In the genomic region with DNA sequence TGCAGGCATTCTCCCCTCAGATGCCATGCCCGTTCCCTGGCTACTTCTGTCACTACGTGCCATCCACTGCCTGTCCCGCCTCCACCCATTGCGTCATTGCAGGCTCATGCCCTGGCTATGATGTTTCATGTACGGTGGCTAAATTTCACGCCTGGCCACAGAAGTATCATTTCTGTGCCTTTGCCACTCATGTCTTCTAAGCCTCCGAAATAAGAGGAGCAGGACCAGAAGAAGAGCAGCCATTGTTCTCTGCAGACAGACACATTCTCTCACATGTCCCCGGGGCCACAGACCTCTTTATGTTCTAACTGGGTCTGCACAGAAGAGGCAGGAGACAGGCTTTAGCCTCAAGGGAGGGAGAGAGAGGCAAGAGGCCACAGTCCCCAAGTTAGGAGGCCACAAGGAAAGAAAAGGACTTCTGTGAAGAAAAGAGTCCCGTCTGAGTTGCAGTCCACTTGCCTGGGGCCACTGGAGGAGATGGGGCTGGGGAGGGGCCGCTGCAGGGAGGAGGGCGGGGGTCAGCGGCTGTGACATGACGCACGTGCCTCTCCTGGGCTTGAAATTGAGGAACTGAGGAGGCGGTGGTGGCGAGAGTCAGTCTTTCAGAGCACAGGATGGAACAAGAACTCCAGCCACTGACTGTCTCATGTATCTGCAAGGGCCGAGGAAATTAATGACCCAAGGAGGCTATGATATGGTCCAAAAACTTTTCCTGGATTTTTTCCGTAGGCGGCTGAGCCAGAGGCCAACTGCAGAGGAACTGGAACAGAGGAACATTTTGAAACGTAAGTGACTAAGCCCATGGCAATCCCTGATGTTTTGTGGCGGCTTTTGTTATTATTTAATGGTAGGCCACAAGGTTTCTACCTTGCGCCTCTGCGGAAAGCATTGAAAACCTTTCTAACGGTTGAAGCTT, we compare ENCODE assay signal across 8 cellular contexts. TPM values are rescaled to one million over a fixed set of nuclear protein-coding genes. Genes with fewer than 3 reads are reported as not detected.
DNase-seq lines count a peak whose midpoint lies in the region; ATAC-seq and TF ChIP-seq lines count a peak whose summit lies in the region.

No MANE protein-coding gene starts in this region.

- CTCF ChIA-PET in activated CD8-positive, alpha-beta T cell treated with anti-CD3 and anti-CD28 coated beads for 36 hours (lab: Charles Lee): interaction anchor here (1.0 kb wide), 1 partner anchor 9 kb away, joined by 3 read pairs; no protein-coding TSS in a partner anchor

- no peak overlapping the region for H3K4me3 Mint-ChIP-seq in activated CD8-positive, alpha-beta T cell treated with anti-CD3 and anti-CD28 coated beads for 36 hours

- intact Hi-C loops in activated CD8-positive, alpha-beta T cell treated with anti-CD3 and anti-CD28 coated beads for 36 hours (cut with micrococcal nuclease): no loop called here

- H3K36me3 Mint-ChIP-seq in activated CD8-positive, alpha-beta T cell treated with anti-CD3 and anti-CD28 coated beads for 36 hours (ENCODE audit: low read depth): no peaks in the 10 kb centered on the region

- no peak overlapping the region for H3K27ac Mint-ChIP-seq in activated CD8-positive, alpha-beta T cell treated with anti-CD3 and anti-CD28 coated beads for 36 hours

- POLR2A ChIA-PET in activated CD8-positive, alpha-beta T cell treated with anti-CD3 and anti-CD28 coated beads for 36 hours (lab: Charles Lee): no interaction called here

- DNase-seq in EH (ENCODE audit: low read depth): peak; percentile 6
- DNase-seq in NAMALWA (ENCODE audit: low spot score): peak; percentile 79
- peak; percentile 92 for DNase-seq in islet precursor cell
- DNase-seq in activated CD8-positive, alpha-beta T cell treated with anti-CD3 and anti-CD28 coated beads for 36 hours: no peak
- DNase-seq in stimulated activated CD4-positive, alpha-beta T cell treated with anti-CD3 and anti-CD28 coated beads, Interleukin-4, amount 100 ng/mL, for 1 hour: no peak
- no peak for DNase-seq in DMS53 treated with DMSO at 0.1 percent for 48 hours (lab: John Stamatoyannopoulos, UW; ENCODE audit: unreplicated experiment)
- DNase-seq in activated CD4-positive, CD25-positive, alpha-beta regulatory T cell (lab: John Stamatoyannopoulos, UW): no peak

- no peaks in the 10 kb centered on the region for H3K27me3 Mint-ChIP-seq in activated CD8-positive, alpha-beta T cell treated with anti-CD3 and anti-CD28 coated beads for 36 hours

- peak; percentile 58 for ATAC-seq in GM21515 (IDR thresholded peaks at IDR 0.05; ENCODE audit: unreplicated experiment)
- no peak for ATAC-seq in activated CD8-positive, alpha-beta T cell treated with anti-CD3 and anti-CD28 coated beads for 36 hours

- no peak for TF ChIP-seq CTCF in activated CD8-positive, alpha-beta T cell treated with anti-CD3 and anti-CD28 coated beads for 36 hours (IDR thresholded peaks at IDR 0.05)

- H3K4me1 Mint-ChIP-seq in activated CD8-positive, alpha-beta T cell treated with anti-CD3 and anti-CD28 coated beads for 36 hours (ENCODE audit: low read depth): peaks cover 22% of the 10 kb centered on the region

- no peaks in the 10 kb centered on the region for H3K9me3 Mint-ChIP-seq in activated CD8-positive, alpha-beta T cell treated with anti-CD3 and anti-CD28 coated beads for 36 hours

RNA-seq across cellular contexts. Expression of a gene that starts 55.9 kb away (rescaled TPM):
- total RNA-seq in activated CD8-positive, alpha-beta T cell treated with anti-CD3 and anti-CD28 coated beads for 36 hours: 10 to 100 TPM; 21.3 to 23.8 TPM

Comparison
In these comparisons a context has a peak if more than half of its experiments do, and no peak if none do; other contexts are left out.
1. DNase-seq: peak in EH (single experiment), NAMALWA (single experiment) and islet precursor cell (single experiment); none in activated CD8-positive, alpha-beta T cell treated with anti-CD3 and anti-CD28 coated beads for 36 hours (single experiment), stimulated activated CD4-positive, alpha-beta T cell treated with anti-CD3 and anti-CD28 coated beads, Interleukin-4, amount 100 ng/mL, for 1 hour (single experiment), DMS53 treated with DMSO at 0.1 percent for 48 hours (single experiment) and activated CD4-positive, CD25-positive, alpha-beta regulatory T cell (0 of 4).